ENCODE assay signal across 1 cellular context in genomic region chr6:75244063-75244575, GRCh38.
TF ChIP-seq lines count a peak whose summit lies in the region.

No MANE protein-coding gene starts in this region.

TF ChIP-seq in SK-N-SH, 30 proteins besides CTCF, POLR2A, EP300 and RAD21 (continued from another document):
- TF ChIP-seq IRF3 (IDR thresholded peaks at IDR 0.05; ENCODE audit: low read depth, low read length) (no peak), NFIC (IDR thresholded peaks at IDR 0.05; ENCODE audit: borderline replicate concordance) (no peak), GABPA (IDR thresholded peaks at IDR 0.05; ENCODE audit: low read depth) (no peak), CHD2 (IDR thresholded peaks at IDR 0.05; ENCODE audit: low read length, partially characterized antibody) (no peak)
